Comparison of ENCODE assay signal across 16 cellular contexts in genomic region chrX:3669841-3670240, GRCh38. TPM values are rescaled to one million over a fixed set of nuclear protein-coding genes. Genes with fewer than 3 reads are reported as not detected.
A peak's percentile ranks its signal among the peaks of the same experiment; 100 is the strongest.
DNase-seq lines count a peak whose midpoint lies in the region; ATAC-seq and TF ChIP-seq lines count a peak whose summit lies in the region.
"Had no signal": no experiment of that assay in that cellular context is flagged by ENCODE, and none has a peak within 500 bp of the region (broad histone marks: within the 10 kb centered on the region; RNA-seq: fewer than 3 reads in every experiment).

No MANE protein-coding gene starts in this region.

- no peak overlapping the region for H3K4me3 ChIP-seq in HFF-Myc (replicated peaks; ENCODE audit: low read depth, low read length)
- H3K4me3 ChIP-seq in lower lobe of right lung, result no peak overlapping the region
- H3K4me3 ChIP-seq: GM23248 had no signal

- H3K4me1 Mint-ChIP-seq in T-helper 17 cell, result peaks cover 15% of the 10 kb centered on the region
- H3K4me1 Mint-ChIP-seq in effector memory CD8-positive, alpha-beta T cell (ENCODE audit: low read depth in 2 of 2), result peaks cover 6 to 9% of the 10 kb centered on the region in 2 donors
- H3K4me1 Mint-ChIP-seq in memory B cell, result peaks cover 8% of the 10 kb centered on the region

- ATAC-seq in T-helper 17 cell, result no peak
- no peak for ATAC-seq in effector memory CD8-positive, alpha-beta T cell (replicated peaks)
- ATAC-seq in memory B cell (ENCODE audit: low read depth), result no peak
- ATAC-seq in GM18858 (IDR thresholded peaks at IDR 0.05; ENCODE audit: unreplicated experiment), result no peak
- ATAC-seq in activated naive CD4-positive, alpha-beta T cell treated with anti-CD3 and anti-CD28 coated beads, Interleukin-2, amount 50 U/mL, for 72 hours, result no peak
- ATAC-seq in lower lobe of right lung, result no peak

- H3K36me3 ChIP-seq in lower lobe of right lung, result peaks cover 8% of the 10 kb centered on the region

- H3K4me3 Mint-ChIP-seq in T-helper 17 cell, result no peak overlapping the region
- H3K4me3 Mint-ChIP-seq in effector memory CD8-positive, alpha-beta T cell, result no peak overlapping the region
- no peak overlapping the region for H3K4me3 Mint-ChIP-seq in memory B cell
- H3K4me3 Mint-ChIP-seq: CD4-positive, alpha-beta memory T cell had no signal

- H3K27ac Mint-ChIP-seq in T-helper 17 cell (peak overlapping the region; percentile 19), memory B cell (peak overlapping the region; percentile 84)
- H3K27ac Mint-ChIP-seq in effector memory CD8-positive, alpha-beta T cell, result peak overlapping the region; percentile 2 to 85
- no peak overlapping the region for H3K27ac Mint-ChIP-seq in activated naive CD4-positive, alpha-beta T cell treated with anti-CD3 and anti-CD28 coated beads, Interleukin-2, amount 50 U/mL, for 72 hours

- H3K27me3 Mint-ChIP-seq in T-helper 17 cell, result no peaks in the 10 kb centered on the region
- no peaks in the 10 kb centered on the region for H3K27me3 Mint-ChIP-seq in effector memory CD8-positive, alpha-beta T cell
- H3K27me3 Mint-ChIP-seq in memory B cell, result no peaks in the 10 kb centered on the region
- H3K27me3 Mint-ChIP-seq: CD4-positive, alpha-beta memory T cell had no signal

- H3K36me3 Mint-ChIP-seq in T-helper 17 cell (ENCODE audit: low read depth) (peaks cover 12% of the 10 kb centered on the region), memory B cell (peaks cover 29% of the 10 kb centered on the region)
- peaks cover 51% of the 10 kb centered on the region for H3K36me3 Mint-ChIP-seq in effector memory CD8-positive, alpha-beta T cell (ENCODE audit: insufficient read depth)
- peaks cover 4 to 9% of the 10 kb centered on the region in 2 donors for H3K36me3 Mint-ChIP-seq in activated naive CD4-positive, alpha-beta T cell treated with anti-CD3 and anti-CD28 coated beads, Interleukin-2, amount 50 U/mL, for 72 hours

- no peaks in the 10 kb centered on the region for H3K9me3 Mint-ChIP-seq in effector memory CD8-positive, alpha-beta T cell
- no peaks in the 10 kb centered on the region for H3K9me3 Mint-ChIP-seq in memory B cell
- H3K9me3 Mint-ChIP-seq in activated naive CD4-positive, alpha-beta T cell treated with anti-CD3 and anti-CD28 coated beads, Interleukin-2, amount 50 U/mL, for 72 hours, result no peaks in the 10 kb centered on the region
- H3K9me3 Mint-ChIP-seq: CD4-positive, alpha-beta memory T cell had no signal

- DNase-seq in HFF-Myc (ENCODE audit: extremely low read depth, low read depth), result peak; percentile 15
- no peak for DNase-seq in T-helper 17 cell
- DNase-seq in effector memory CD8-positive, alpha-beta T cell, result no peak
- no peak for DNase-seq in memory B cell (ENCODE audit: low spot score in 2 of 2)
- DNase-seq in activated naive CD4-positive, alpha-beta T cell treated with Interleukin-2 at 50 U/mL for 16 hours, result no peak
- DNase-seq in activated naive CD4-positive, alpha-beta T cell treated with anti-CD3 and anti-CD28 coated beads, Interleukin-2, amount 50 U/mL, for 72 hours (ENCODE audit: low spot score in 2 of 2), result no peak
- no peak for DNase-seq in lower lobe of right lung
- DNase-seq: C1 segment of cervical spinal cord; Caco-2; CD4-positive, alpha-beta memory T cell; DMS153; DND-41; GM23248; H7; HCEC 1CT had no signal

- no peak overlapping the region for H3K27ac ChIP-seq in lower lobe of right lung
- H3K27ac ChIP-seq: GM23248 had no signal

- no peaks in the 10 kb centered on the region for H3K4me1 ChIP-seq in lower lobe of right lung
- H3K4me1 ChIP-seq: Caco-2 had no signal

- H3K27me3 ChIP-seq in lower lobe of right lung (ENCODE audit: low read depth), result no peaks in the 10 kb centered on the region

- TF ChIP-seq CTCF in HFF-Myc (IDR thresholded peaks at IDR 0.05; ENCODE audit: low read depth, low read length, missing control alignments), result no peak
- TF ChIP-seq CTCF in lower lobe of right lung (IDR thresholded peaks at IDR 0.05), result no peak

- H3K9me3 ChIP-seq in T-helper 17 cell (ENCODE audit: control insufficient read depth, low read length, poor library complexity, severe bottlenecking), result no peaks in the 10 kb centered on the region
- H3K9me3 ChIP-seq in lower lobe of right lung, result no peaks in the 10 kb centered on the region
- H3K9me3 ChIP-seq: Caco-2 had no signal

- intact Hi-C loops in lower lobe of right lung (cut with DNase I), result no loop called here

RNA-seq across cellular contexts. Expression of gene PRKX, which starts 43.6 kb away (rescaled TPM):
- total RNA-seq in T-helper 17 cell (10 to 100 TPM; 69.5 to 73.9 TPM), lower lobe of right lung (27.3 TPM)
- total RNA-seq in activated naive CD4-positive, alpha-beta T cell treated with anti-CD3 and anti-CD28 coated beads, Interleukin-2, amount 50 U/mL, for 72 hours, result 10 to 100 TPM; 49.0 to 74.4 TPM

Comparison
In these comparisons a context has a peak if more than half of its experiments do, and no peak if none do; other contexts are left out.
1. H3K27ac Mint-ChIP-seq: peak in T-helper 17 cell (single experiment), effector memory CD8-positive, alpha-beta T cell (2 of 2) and memory B cell (single experiment); none in activated naive CD4-positive, alpha-beta T cell treated with anti-CD3 and anti-CD28 coated beads, Interleukin-2, amount 50 U/mL, for 72 hours (0 of 2).